Comparison of ENCODE assay signal across 1 cellular context in the genomic region with DNA sequence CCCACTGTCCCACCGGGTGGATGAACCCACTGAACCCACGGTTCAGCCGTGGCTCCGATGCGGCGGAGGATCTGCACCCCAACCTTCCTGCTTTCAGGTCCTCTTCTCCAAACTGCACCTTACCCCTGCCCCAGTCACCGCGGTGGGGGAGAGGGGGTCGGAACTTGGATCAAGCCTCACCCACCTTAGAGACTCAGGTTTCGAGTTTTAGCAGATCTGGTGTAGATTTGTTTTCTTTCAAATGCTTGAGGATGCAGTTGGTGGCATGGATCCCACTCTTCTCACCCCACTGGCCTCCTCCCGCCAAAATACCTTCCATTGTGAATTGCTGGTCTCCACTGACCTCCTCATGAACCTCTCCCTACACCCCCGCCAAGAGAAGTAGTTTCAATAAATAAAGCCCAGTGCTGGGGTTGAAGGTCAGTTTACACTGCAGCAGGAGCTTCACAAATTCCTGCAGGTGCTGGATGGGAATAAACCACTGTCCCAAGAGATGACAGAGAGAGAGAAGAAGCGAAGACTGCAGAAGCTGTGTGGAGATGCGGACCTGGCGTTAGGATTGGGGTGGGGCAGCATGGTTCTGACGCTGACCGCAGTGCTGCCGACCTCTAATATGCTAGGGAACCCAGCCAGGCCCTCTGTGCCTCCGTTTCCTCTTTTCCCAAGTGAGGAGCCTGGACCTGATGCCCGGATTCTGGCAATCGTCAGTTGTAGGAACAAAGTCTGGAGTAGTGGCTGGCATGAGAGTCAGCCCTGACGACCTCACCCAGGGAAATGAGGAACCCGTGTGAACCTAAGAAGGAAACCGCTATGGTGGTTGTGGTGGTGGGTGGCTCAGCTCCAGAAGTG.
TF ChIP-seq lines count a peak whose summit lies in the region.

No MANE protein-coding gene starts in this region.

TF ChIP-seq in HepG2, 621 proteins besides CTCF, POLR2A, EP300 and RAD21 (continued from another document and continues in another):
- TF ChIP-seq, protein P1, sequence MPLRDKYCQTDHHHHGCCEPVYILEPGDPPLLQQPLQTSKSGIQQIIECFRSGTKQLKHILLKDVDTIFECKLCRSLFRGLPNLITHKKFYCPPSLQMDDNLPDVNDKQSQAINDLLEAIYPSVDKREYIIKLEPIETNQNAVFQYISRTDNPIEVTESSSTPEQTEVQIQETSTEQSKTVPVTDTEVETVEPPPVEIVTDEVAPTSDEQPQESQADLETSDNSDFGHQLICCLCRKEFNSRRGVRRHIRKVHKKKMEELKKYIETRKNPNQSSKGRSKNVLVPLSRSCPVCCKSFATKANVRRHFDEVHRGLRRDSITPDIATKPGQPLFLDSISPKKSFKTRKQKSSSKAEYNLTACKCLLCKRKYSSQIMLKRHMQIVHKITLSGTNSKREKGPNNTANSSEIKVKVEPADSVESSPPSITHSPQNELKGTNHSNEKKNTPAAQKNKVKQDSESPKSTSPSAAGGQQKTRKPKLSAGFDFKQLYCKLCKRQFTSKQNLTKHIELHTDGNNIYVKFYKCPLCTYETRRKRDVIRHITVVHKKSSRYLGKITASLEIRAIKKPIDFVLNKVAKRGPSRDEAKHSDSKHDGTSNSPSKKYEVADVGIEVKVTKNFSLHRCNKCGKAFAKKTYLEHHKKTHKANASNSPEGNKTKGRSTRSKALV (CRISPR knock-in tag; IDR thresholded peaks at IDR 0.05): peak; percentile 32; the same call in 1 of the 2 replicates
- TF ChIP-seq SMARCC2 (IDR thresholded peaks at IDR 0.05): no peak
- TF ChIP-seq, protein P2, sequence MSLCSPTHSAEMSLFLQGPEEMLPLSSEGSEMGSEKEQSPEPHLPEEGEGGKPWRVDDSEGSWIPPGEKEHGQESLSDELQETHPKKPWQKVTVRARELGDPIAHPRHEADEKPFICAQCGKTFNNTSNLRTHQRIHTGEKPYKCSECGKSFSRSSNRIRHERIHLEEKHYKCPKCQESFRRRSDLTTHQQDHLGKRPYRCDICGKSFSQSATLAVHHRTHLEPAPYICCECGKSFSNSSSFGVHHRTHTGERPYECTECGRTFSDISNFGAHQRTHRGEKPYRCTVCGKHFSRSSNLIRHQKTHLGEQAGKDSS (CRISPR knock-in tag; IDR thresholded peaks at IDR 0.05; ENCODE audit: borderline replicate concordance, low read depth): peak; percentile 70; the same call in 1 of the 2 replicates
- TF ChIP-seq, protein P3, sequence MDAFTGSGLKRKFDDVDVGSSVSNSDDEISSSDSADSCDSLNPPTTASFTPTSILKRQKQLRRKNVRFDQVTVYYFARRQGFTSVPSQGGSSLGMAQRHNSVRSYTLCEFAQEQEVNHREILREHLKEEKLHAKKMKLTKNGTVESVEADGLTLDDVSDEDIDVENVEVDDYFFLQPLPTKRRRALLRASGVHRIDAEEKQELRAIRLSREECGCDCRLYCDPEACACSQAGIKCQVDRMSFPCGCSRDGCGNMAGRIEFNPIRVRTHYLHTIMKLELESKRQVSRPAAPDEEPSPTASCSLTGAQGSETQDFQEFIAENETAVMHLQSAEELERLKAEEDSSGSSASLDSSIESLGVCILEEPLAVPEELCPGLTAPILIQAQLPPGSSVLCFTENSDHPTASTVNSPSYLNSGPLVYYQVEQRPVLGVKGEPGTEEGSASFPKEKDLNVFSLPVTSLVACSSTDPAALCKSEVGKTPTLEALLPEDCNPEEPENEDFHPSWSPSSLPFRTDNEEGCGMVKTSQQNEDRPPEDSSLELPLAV (CRISPR knock-in tag; conservative IDR thresholded peaks at IDR 0.05; ENCODE audit: low read depth): no peak
- no peak for TF ChIP-seq ZNF282 (IDR thresholded peaks at IDR 0.05; ENCODE audit: partially characterized antibody)
- TF ChIP-seq EZH2 (conservative IDR thresholded peaks at IDR 0.05; ENCODE audit: low read depth, low read length): no peak
- TF ChIP-seq ZNF781 (CRISPR knock-in tag; IDR thresholded peaks at IDR 0.05; ENCODE audit: borderline replicate concordance, not compliant biosample characterization): peak; percentile 90
- no peak for TF ChIP-seq GABPA (IDR thresholded peaks at IDR 0.05; ENCODE audit: low read depth, low read length)
- TF ChIP-seq GABPA (CRISPR knock-in tag; IDR thresholded peaks at IDR 0.05; ENCODE audit: low read depth): no peak
- TF ChIP-seq, protein P4, sequence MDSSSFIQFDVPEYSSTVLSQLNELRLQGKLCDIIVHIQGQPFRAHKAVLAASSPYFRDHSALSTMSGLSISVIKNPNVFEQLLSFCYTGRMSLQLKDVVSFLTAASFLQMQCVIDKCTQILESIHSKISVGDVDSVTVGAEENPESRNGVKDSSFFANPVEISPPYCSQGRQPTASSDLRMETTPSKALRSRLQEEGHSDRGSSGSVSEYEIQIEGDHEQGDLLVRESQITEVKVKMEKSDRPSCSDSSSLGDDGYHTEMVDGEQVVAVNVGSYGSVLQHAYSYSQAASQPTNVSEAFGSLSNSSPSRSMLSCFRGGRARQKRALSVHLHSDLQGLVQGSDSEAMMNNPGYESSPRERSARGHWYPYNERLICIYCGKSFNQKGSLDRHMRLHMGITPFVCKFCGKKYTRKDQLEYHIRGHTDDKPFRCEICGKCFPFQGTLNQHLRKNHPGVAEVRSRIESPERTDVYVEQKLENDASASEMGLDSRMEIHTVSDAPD (CRISPR knock-in tag; IDR thresholded peaks at IDR 0.05): peak; percentile 73
- TF ChIP-seq SIX4 (CRISPR knock-in tag; IDR thresholded peaks at IDR 0.05): no peak
- no peak for TF ChIP-seq ZNF567 (CRISPR knock-in tag; IDR thresholded peaks at IDR 0.05; ENCODE audit: borderline replicate concordance)
- TF ChIP-seq, protein P5, sequence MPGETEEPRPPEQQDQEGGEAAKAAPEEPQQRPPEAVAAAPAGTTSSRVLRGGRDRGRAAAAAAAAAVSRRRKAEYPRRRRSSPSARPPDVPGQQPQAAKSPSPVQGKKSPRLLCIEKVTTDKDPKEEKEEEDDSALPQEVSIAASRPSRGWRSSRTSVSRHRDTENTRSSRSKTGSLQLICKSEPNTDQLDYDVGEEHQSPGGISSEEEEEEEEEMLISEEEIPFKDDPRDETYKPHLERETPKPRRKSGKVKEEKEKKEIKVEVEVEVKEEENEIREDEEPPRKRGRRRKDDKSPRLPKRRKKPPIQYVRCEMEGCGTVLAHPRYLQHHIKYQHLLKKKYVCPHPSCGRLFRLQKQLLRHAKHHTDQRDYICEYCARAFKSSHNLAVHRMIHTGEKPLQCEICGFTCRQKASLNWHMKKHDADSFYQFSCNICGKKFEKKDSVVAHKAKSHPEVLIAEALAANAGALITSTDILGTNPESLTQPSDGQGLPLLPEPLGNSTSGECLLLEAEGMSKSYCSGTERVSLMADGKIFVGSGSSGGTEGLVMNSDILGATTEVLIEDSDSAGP (CRISPR knock-in tag; IDR thresholded peaks at IDR 0.05; ENCODE audit: borderline replicate concordance): peak; percentile 73; the same call in 1 of the 2 replicates
- TF ChIP-seq, protein P6, sequence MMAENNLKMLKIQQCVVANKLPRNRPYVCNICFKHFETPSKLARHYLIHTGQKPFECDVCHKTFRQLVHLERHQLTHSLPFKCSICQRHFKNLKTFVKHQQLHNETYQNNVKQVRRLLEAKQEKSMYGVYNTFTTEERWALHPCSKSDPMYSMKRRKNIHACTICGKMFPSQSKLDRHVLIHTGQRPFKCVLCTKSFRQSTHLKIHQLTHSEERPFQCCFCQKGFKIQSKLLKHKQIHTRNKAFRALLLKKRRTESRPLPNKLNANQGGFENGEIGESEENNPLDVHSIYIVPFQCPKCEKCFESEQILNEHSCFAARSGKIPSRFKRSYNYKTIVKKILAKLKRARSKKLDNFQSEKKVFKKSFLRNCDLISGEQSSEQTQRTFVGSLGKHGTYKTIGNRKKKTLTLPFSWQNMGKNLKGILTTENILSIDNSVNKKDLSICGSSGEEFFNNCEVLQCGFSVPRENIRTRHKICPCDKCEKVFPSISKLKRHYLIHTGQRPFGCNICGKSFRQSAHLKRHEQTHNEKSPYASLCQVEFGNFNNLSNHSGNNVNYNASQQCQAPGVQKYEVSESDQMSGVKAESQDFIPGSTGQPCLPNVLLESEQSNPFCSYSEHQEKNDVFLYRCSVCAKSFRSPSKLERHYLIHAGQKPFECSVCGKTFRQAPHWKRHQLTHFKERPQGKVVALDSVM (CRISPR knock-in tag; IDR thresholded peaks at IDR 0.05): peak; percentile 65; the same call in 1 of the 2 replicates
- TF ChIP-seq, protein P7, sequence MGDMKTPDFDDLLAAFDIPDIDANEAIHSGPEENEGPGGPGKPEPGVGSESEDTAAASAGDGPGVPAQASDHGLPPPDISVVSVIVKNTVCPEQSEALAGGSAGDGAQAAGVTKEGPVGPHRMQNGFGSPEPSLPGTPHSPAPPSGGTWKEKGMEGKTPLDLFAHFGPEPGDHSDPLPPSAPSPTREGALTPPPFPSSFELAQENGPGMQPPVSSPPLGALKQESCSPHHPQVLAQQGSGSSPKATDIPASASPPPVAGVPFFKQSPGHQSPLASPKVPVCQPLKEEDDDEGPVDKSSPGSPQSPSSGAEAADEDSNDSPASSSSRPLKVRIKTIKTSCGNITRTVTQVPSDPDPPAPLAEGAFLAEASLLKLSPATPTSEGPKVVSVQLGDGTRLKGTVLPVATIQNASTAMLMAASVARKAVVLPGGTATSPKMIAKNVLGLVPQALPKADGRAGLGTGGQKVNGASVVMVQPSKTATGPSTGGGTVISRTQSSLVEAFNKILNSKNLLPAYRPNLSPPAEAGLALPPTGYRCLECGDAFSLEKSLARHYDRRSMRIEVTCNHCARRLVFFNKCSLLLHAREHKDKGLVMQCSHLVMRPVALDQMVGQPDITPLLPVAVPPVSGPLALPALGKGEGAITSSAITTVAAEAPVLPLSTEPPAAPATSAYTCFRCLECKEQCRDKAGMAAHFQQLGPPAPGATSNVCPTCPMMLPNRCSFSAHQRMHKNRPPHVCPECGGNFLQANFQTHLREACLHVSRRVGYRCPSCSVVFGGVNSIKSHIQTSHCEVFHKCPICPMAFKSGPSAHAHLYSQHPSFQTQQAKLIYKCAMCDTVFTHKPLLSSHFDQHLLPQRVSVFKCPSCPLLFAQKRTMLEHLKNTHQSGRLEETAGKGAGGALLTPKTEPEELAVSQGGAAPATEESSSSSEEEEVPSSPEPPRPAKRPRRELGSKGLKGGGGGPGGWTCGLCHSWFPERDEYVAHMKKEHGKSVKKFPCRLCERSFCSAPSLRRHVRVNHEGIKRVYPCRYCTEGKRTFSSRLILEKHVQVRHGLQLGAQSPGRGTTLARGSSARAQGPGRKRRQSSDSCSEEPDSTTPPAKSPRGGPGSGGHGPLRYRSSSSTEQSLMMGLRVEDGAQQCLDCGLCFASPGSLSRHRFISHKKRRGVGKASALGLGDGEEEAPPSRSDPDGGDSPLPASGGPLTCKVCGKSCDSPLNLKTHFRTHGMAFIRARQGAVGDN (CRISPR knock-in tag; IDR thresholded peaks at IDR 0.05): peak; percentile 87
- TF ChIP-seq, protein P8, sequence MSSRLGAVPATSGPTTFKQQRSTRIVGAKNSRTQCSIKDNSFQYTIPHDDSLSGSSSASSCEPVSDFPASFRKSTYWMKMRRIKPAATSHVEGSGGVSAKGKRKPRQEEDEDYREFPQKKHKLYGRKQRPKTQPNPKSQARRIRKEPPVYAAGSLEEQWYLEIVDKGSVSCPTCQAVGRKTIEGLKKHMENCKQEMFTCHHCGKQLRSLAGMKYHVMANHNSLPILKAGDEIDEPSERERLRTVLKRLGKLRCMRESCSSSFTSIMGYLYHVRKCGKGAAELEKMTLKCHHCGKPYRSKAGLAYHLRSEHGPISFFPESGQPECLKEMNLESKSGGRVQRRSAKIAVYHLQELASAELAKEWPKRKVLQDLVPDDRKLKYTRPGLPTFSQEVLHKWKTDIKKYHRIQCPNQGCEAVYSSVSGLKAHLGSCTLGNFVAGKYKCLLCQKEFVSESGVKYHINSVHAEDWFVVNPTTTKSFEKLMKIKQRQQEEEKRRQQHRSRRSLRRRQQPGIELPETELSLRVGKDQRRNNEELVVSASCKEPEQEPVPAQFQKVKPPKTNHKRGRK (CRISPR knock-in tag; IDR thresholded peaks at IDR 0.05): no peak
- TF ChIP-seq ZNF441 (CRISPR knock-in tag; IDR thresholded peaks at IDR 0.05; ENCODE audit: borderline replicate concordance): no peak
- no peak for TF ChIP-seq REXO4 (CRISPR knock-in tag; IDR thresholded peaks at IDR 0.05; ENCODE audit: borderline replicate concordance)
- TF ChIP-seq CAMTA2 (CRISPR knock-in tag; IDR thresholded peaks at IDR 0.05; ENCODE audit: borderline replicate concordance): 0 out of 2 replicates have a peak, but pooled peaks have one; percentile 15
- TF ChIP-seq SIN3B (IDR thresholded peaks at IDR 0.05; ENCODE audit: low read length): no peak
- TF ChIP-seq, protein P9, sequence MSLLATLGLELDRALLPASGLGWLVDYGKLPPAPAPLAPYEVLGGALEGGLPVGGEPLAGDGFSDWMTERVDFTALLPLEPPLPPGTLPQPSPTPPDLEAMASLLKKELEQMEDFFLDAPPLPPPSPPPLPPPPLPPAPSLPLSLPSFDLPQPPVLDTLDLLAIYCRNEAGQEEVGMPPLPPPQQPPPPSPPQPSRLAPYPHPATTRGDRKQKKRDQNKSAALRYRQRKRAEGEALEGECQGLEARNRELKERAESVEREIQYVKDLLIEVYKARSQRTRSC (CRISPR knock-in tag; IDR thresholded peaks at IDR 0.05; ENCODE audit: low read depth): no peak
- no peak for TF ChIP-seq ZNF790 (CRISPR knock-in tag; IDR thresholded peaks at IDR 0.05; ENCODE audit: borderline replicate concordance)
- TF ChIP-seq, protein P10, sequence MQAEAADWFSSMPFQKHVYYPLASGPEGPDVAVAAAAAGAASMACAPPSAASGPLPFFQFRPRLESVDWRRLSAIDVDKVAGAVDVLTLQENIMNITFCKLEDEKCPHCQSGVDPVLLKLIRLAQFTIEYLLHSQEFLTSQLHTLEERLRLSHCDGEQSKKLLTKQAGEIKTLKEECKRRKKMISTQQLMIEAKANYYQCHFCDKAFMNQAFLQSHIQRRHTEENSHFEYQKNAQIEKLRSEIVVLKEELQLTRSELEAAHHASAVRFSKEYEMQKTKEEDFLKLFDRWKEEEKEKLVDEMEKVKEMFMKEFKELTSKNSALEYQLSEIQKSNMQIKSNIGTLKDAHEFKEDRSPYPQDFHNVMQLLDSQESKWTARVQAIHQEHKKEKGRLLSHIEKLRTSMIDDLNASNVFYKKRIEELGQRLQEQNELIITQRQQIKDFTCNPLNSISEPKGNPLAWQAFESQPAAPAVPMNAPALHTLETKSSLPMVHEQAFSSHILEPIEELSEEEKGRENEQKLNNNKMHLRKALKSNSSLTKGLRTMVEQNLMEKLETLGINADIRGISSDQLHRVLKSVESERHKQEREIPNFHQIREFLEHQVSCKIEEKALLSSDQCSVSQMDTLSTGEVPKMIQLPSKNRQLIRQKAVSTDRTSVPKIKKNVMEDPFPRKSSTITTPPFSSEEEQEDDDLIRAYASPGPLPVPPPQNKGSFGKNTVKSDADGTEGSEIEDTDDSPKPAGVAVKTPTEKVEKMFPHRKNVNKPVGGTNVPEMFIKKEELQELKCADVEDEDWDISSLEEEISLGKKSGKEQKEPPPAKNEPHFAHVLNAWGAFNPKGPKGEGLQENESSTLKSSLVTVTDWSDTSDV (CRISPR knock-in tag; IDR thresholded peaks at IDR 0.05): no peak
- TF ChIP-seq, protein P11, sequence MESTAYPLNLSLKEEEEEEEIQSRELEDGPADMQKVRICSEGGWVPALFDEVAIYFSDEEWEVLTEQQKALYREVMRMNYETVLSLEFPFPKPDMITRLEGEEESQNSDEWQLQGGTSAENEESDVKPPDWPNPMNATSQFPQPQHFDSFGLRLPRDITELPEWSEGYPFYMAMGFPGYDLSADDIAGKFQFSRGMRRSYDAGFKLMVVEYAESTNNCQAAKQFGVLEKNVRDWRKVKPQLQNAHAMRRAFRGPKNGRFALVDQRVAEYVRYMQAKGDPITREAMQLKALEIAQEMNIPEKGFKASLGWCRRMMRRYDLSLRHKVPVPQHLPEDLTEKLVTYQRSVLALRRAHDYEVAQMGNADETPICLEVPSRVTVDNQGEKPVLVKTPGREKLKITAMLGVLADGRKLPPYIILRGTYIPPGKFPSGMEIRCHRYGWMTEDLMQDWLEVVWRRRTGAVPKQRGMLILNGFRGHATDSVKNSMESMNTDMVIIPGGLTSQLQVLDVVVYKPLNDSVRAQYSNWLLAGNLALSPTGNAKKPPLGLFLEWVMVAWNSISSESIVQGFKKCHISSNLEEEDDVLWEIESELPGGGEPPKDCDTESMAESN (CRISPR knock-in tag; conservative IDR thresholded peaks at IDR 0.05): no peak; the same call in 1 of the 2 replicates
- peak; percentile 89 for TF ChIP-seq MIXL1 (CRISPR knock-in tag; IDR thresholded peaks at IDR 0.05)
